1 cellular context compared by ENCODE assay signal in the genomic region with DNA sequence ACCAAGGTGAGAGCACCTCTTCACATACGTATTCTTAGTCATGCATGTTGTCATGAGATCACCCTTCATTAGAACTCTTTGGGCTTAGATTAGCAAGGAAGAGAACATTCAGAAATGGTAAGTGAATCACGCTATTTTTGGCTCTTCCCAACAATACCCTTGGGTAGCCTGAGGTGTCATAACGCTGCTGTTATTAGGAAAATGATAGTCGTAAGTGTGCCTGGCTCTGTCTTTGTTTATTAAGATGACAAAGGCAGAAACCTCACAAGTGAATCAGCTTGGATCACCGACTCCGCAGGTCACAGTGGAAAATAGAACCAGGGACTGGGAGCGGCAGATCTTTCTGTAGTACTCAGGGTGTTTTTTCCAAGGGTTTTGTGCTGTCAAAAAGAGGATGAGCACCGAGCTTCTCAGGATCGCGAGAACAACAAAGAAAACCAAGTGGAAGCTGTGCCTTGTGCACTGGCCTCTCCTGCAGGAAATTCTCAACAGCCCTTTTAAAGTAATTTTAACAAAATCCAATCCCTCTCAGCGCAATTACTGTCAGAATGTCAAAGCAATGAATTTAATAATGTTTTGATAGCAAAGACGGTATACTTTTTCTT.
TF ChIP-seq lines count a peak whose summit lies in the region.

No MANE protein-coding gene starts in this region.

TF ChIP-seq in GM23338, 12 proteins besides CTCF, POLR2A, EP300 and RAD21:
- TF ChIP-seq, protein P1, sequence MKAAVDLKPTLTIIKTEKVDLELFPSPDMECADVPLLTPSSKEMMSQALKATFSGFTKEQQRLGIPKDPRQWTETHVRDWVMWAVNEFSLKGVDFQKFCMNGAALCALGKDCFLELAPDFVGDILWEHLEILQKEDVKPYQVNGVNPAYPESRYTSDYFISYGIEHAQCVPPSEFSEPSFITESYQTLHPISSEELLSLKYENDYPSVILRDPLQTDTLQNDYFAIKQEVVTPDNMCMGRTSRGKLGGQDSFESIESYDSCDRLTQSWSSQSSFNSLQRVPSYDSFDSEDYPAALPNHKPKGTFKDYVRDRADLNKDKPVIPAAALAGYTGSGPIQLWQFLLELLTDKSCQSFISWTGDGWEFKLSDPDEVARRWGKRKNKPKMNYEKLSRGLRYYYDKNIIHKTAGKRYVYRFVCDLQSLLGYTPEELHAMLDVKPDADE (IDR thresholded peaks at IDR 0.05) = no peak
- TF ChIP-seq NANOG (IDR thresholded peaks at IDR 0.05; ENCODE audit: borderline replicate concordance) = no peak
- TF ChIP-seq, protein P2, sequence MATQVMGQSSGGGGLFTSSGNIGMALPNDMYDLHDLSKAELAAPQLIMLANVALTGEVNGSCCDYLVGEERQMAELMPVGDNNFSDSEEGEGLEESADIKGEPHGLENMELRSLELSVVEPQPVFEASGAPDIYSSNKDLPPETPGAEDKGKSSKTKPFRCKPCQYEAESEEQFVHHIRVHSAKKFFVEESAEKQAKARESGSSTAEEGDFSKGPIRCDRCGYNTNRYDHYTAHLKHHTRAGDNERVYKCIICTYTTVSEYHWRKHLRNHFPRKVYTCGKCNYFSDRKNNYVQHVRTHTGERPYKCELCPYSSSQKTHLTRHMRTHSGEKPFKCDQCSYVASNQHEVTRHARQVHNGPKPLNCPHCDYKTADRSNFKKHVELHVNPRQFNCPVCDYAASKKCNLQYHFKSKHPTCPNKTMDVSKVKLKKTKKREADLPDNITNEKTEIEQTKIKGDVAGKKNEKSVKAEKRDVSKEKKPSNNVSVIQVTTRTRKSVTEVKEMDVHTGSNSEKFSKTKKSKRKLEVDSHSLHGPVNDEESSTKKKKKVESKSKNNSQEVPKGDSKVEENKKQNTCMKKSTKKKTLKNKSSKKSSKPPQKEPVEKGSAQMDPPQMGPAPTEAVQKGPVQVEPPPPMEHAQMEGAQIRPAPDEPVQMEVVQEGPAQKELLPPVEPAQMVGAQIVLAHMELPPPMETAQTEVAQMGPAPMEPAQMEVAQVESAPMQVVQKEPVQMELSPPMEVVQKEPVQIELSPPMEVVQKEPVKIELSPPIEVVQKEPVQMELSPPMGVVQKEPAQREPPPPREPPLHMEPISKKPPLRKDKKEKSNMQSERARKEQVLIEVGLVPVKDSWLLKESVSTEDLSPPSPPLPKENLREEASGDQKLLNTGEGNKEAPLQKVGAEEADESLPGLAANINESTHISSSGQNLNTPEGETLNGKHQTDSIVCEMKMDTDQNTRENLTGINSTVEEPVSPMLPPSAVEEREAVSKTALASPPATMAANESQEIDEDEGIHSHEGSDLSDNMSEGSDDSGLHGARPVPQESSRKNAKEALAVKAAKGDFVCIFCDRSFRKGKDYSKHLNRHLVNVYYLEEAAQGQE (IDR thresholded peaks at IDR 0.05; ENCODE audit: unreplicated experiment) = no peak
- no peak for TF ChIP-seq EZH2phosphoT487 (IDR thresholded peaks at IDR 0.05; ENCODE audit: unreplicated experiment)
- TF ChIP-seq STAT1 (IDR thresholded peaks at IDR 0.05; ENCODE audit: unreplicated experiment) = no peak
- TF ChIP-seq, protein P3, sequence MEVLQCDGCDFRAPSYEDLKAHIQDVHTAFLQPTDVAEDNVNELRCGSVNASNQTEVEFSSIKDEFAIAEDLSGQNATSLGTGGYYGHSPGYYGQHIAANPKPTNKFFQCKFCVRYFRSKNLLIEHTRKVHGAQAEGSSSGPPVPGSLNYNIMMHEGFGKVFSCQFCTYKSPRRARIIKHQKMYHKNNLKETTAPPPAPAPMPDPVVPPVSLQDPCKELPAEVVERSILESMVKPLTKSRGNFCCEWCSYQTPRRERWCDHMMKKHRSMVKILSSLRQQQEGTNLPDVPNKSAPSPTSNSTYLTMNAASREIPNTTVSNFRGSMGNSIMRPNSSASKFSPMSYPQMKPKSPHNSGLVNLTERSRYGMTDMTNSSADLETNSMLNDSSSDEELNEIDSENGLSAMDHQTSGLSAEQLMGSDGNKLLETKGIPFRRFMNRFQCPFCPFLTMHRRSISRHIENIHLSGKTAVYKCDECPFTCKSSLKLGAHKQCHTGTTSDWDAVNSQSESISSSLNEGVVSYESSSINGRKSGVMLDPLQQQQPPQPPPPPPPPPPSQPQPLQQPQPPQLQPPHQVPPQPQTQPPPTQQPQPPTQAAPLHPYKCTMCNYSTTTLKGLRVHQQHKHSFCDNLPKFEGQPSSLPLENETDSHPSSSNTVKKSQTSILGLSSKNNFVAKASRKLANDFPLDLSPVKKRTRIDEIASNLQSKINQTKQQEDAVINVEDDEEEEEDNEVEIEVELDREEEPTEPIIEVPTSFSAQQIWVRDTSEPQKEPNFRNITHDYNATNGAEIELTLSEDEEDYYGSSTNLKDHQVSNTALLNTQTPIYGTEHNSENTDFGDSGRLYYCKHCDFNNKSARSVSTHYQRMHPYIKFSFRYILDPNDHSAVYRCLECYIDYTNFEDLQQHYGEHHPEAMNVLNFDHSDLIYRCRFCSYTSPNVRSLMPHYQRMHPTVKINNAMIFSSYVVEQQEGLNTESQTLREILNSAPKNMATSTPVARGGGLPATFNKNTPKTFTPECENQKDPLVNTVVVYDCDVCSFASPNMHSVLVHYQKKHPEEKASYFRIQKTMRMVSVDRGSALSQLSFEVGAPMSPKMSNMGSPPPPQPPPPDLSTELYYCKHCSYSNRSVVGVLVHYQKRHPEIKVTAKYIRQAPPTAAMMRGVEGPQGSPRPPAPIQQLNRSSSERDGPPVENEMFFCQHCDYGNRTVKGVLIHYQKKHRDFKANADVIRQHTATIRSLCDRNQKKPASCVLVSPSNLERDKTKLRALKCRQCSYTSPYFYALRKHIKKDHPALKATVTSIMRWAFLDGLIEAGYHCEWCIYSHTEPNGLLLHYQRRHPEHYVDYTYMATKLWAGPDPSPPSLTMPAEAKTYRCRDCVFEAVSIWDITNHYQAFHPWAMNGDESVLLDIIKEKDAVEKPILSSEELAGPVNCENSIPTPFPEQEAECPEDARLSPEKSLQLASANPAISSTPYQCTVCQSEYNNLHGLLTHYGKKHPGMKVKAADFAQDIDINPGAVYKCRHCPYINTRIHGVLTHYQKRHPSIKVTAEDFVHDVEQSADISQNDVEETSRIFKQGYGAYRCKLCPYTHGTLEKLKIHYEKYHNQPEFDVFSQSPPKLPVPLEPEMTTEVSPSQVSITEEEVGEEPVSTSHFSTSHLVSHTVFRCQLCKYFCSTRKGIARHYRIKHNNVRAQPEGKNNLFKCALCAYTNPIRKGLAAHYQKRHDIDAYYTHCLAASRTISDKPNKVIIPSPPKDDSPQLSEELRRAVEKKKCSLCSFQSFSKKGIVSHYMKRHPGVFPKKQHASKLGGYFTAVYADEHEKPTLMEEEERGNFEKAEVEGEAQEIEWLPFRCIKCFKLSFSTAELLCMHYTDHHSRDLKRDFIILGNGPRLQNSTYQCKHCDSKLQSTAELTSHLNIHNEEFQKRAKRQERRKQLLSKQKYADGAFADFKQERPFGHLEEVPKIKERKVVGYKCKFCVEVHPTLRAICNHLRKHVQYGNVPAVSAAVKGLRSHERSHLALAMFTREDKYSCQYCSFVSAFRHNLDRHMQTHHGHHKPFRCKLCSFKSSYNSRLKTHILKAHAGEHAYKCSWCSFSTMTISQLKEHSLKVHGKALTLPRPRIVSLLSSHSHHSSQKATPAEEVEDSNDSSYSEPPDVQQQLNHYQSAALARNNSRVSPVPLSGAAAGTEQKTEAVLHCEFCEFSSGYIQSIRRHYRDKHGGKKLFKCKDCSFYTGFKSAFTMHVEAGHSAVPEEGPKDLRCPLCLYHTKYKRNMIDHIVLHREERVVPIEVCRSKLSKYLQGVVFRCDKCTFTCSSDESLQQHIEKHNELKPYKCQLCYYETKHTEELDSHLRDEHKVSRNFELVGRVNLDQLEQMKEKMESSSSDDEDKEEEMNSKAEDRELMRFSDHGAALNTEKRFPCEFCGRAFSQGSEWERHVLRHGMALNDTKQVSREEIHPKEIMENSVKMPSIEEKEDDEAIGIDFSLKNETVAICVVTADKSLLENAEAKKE (CRISPR knock-in tag; IDR thresholded peaks at IDR 0.05) = no peak
- TF ChIP-seq ZNF114 (CRISPR knock-in tag; IDR thresholded peaks at IDR 0.05) = no peak
